Comparison of ENCODE assay signal across 20 cellular contexts in the genomic region with DNA sequence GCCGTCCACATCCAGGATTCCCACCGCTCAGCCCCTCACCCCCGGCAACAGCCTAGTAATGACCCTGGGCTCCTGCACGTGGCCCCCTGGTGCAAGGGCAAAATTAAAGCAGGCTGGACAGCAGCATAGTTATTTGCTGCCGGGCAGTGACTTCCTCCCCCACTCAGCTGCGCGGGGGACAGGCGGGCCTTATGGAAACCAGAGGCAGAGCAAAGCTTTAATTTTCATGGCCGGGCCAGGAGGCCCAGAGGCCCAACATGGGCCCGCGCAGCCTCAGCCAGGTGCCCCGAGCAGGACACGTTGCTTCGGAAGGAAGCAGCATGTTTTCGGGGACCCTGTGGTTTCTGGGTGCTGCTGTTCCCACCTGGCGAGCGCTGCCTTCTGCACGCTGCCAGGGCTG.
"Had no signal": no experiment of that assay in that cellular context is flagged by ENCODE, and none has a peak within 500 bp of the region (broad histone marks: within the 10 kb centered on the region; RNA-seq: fewer than 3 reads in every experiment).

No MANE protein-coding gene starts in this region.

- H2AFZ ChIP-seq: parathyroid adenoma had no signal

- H3K9ac ChIP-seq: parathyroid adenoma had no signal

- H3K27me3 ChIP-seq: foreskin keratinocyte, right lobe of liver, thyroid gland had no signal

- H3K27ac ChIP-seq: esophagus muscularis mucosa, foreskin keratinocyte, heart right ventricle, parathyroid adenoma, right lobe of liver had no signal

- H3K4me1 ChIP-seq: foreskin keratinocyte, parathyroid adenoma, right lobe of liver had no signal

- H3K9me3 ChIP-seq: esophagus muscularis mucosa, heart right ventricle, right lobe of liver, thyroid gland had no signal

- DNase-seq: cerebellar nuclear complex; effector CD8-positive, alpha-beta T cell; foreskin keratinocyte; glutamatergic neuron; heart right ventricle; hippocampal formation; immature natural killer cell; islet precursor cell; kidney glomerular epithelial cell; natural killer cell; right lobe of liver; small intestine; stimulated activated CD4-positive, alpha-beta T cell treated with anti-CD3 and anti-CD28 coated beads, Interleukin-15, amount 100 ng/mL, for 24 hours; stimulated activated CD4-positive, alpha-beta T cell treated with anti-CD3 and anti-CD28 coated beads, Interleukin-2, amount 100 ng/mL, for 48 hours; stimulated activated naive B cell treated with anti-CD40 and anti-IgM and Interleukin-4, amounts not matched to agents 10 μg/mL and 1 μg/mL and 100 μg/mL, for 72 hours; thyroid gland had no signal

- ATAC-seq: foreskin keratinocyte; heart right ventricle; left lobe of liver; natural killer cell; right lobe of liver; stimulated activated naive B cell treated with anti-CD40 and anti-IgM and Interleukin-4, amounts not matched to agents 10 μg/mL and 1 μg/mL and 100 μg/mL, for 72 hours had no signal

- H3K4me3 ChIP-seq: esophagus muscularis mucosa, heart right ventricle, lung, right lobe of liver, thyroid gland had no signal

- H3K36me3 ChIP-seq: esophagus muscularis mucosa, heart right ventricle, right lobe of liver, thyroid gland had no signal
